ENCODE assay signal across 22 cellular contexts in genomic region chr1:1621682-1622577, GRCh38. TPM values are rescaled to one million over a fixed set of nuclear protein-coding genes. Genes with fewer than 3 reads are reported as not detected.
DNase-seq lines count a peak whose midpoint lies in the region; ATAC-seq and TF ChIP-seq lines count a peak whose summit lies in the region.
"Had no signal": no experiment of that assay in that cellular context is flagged by ENCODE, and none has a peak within 500 bp of the region (broad histone marks: within the 10 kb centered on the region; RNA-seq: fewer than 3 reads in every experiment).

No MANE protein-coding gene starts in this region.

- peak; percentile 73 for ATAC-seq in gastrocnemius medialis
- ATAC-seq in GM23338 = no peak
- no peak for ATAC-seq in HG03520 (IDR thresholded peaks at IDR 0.05; ENCODE audit: unreplicated experiment)
- ATAC-seq: CD8-positive, alpha-beta T cell; Right ventricle myocardium inferior; upper lobe of right lung had no signal

- no peaks in the 10 kb centered on the region for H3K4me1 ChIP-seq in HEK293 (ENCODE audit: control insufficient read depth, insufficient read depth, low read length)
- peaks cover 50 to 56% of the 10 kb centered on the region in 2 donors for H3K4me1 ChIP-seq in gastrocnemius medialis
- no peaks in the 10 kb centered on the region; the same call in 1 of the 2 replicates for H3K4me1 ChIP-seq in GM23338 (ENCODE audit: insufficient read depth)
- H3K4me1 ChIP-seq: parathyroid adenoma had no signal

- 0 out of 2 replicates have a peak overlapping the region, but pooled peaks have one; percentile 16 for H3K27ac ChIP-seq in HEK293 (ENCODE audit: extremely low read depth, low read depth, low read length)
- H3K27ac ChIP-seq in RWPE1 = peak overlapping the region; percentile 42
- peak overlapping the region; percentile 88 to 99 (median 91) for H3K27ac ChIP-seq in gastrocnemius medialis
- no peak overlapping the region for H3K27ac ChIP-seq in GM23338 (ENCODE audit: low read depth)
- H3K27ac ChIP-seq: cardiac muscle cell, parathyroid adenoma, skin epidermis, upper lobe of right lung had no signal

- peak in 1 of 2 donors; percentile 18 for TF ChIP-seq POLR2A in gastrocnemius medialis (IDR thresholded peaks at IDR 0.05)

- no peak overlapping the region for H3K4me3 Mint-ChIP-seq in GM23338
- H3K4me3 Mint-ChIP-seq: CD8-positive, alpha-beta T cell; dendritic cell treated with granulocyte-macrophage colony-stimulating factor and Interleukin-4, amounts not matched to agents 40 ng/mL and 50 ng/mL, for 4 days had no signal

- H3K9me3 ChIP-seq in HEK293 (ENCODE audit: control insufficient read depth, insufficient read depth, low read depth, low read length) (no peaks in the 10 kb centered on the region), gastrocnemius medialis (no peaks in the 10 kb centered on the region)
- H3K9me3 ChIP-seq: upper lobe of right lung had no signal

- H3K4me1 Mint-ChIP-seq in GM23338 = no peaks in the 10 kb centered on the region; the same call in 2 of the 3 replicates

- in situ Hi-C loops in gastrocnemius medialis (cut with MboI; ENCODE audit: low sequenced_read_pairs in 4 of 4) = no loop called here

- H3K27me3 ChIP-seq in gastrocnemius medialis = no peaks in the 10 kb centered on the region
- H3K27me3 ChIP-seq in GM23338 (ENCODE audit: insufficient read depth) = no peaks in the 10 kb centered on the region
- H3K27me3 ChIP-seq: cardiac muscle cell, upper lobe of right lung had no signal

- peaks cover 14% of the 10 kb centered on the region for H3K27me3 Mint-ChIP-seq in GM23338 (ENCODE audit: insufficient read depth, low read depth, poor library complexity)
- H3K27me3 Mint-ChIP-seq: dendritic cell treated with granulocyte-macrophage colony-stimulating factor and Interleukin-4, amounts not matched to agents 40 ng/mL and 50 ng/mL, for 4 days; naive B cell had no signal

- H3K9me2 ChIP-seq in GM23338 (ENCODE audit: insufficient read depth) = no peaks in the 10 kb centered on the region

- H3K27ac Mint-ChIP-seq in GM23338 = no peak overlapping the region
- H3K27ac Mint-ChIP-seq: CD8-positive, alpha-beta T cell; dendritic cell treated with granulocyte-macrophage colony-stimulating factor and Interleukin-4, amounts not matched to agents 40 ng/mL and 50 ng/mL, for 4 days had no signal

- H3K4me2 ChIP-seq in GM23338 = no peak overlapping the region

- no peaks in the 10 kb centered on the region; the same call in 1 of the 2 replicates for H3K79me2 ChIP-seq in GM23338 (replicated peaks; ENCODE audit: insufficient read depth)
- H3K79me2 ChIP-seq: parathyroid adenoma had no signal

- intact Hi-C loops in gastrocnemius medialis (cut with DNase I; ENCODE audit: low total_unique reads) = no loop called here

- peaks cover 1% of the 10 kb centered on the region; the same call in 1 of the 2 replicates for H3F3A ChIP-seq in GM23338 (replicated peaks; ENCODE audit: low read depth)

- no peaks in the 10 kb centered on the region; the same call in 2 of the 3 replicates for H3K9me3 Mint-ChIP-seq in GM23338
- H3K9me3 Mint-ChIP-seq: CD8-positive, alpha-beta T cell; dendritic cell treated with granulocyte-macrophage colony-stimulating factor and Interleukin-4, amounts not matched to agents 40 ng/mL and 50 ng/mL, for 4 days; naive B cell had no signal

- H4K20me1 ChIP-seq in GM23338 (replicated peaks; ENCODE audit: insufficient read depth) = peaks cover 5% of the 10 kb centered on the region

- no peaks in the 10 kb centered on the region; the same call in 2 of the 3 replicates for H3K36me3 Mint-ChIP-seq in GM23338 (ENCODE audit: low read depth)
- H3K36me3 Mint-ChIP-seq: CD8-positive, alpha-beta T cell; naive B cell had no signal

- CTCF ChIA-PET in HEK293 (lab: Yijun Ruan, JAX) = no interaction called here
- CTCF ChIA-PET in RWPE1 (lab: Yijun Ruan, JAX) = no interaction called here

- POLR2A ChIA-PET in HEK293 (lab: Yijun Ruan, JAX) (interaction anchor here (0.6 kb wide), 1 partner anchor 9 kb away, joined by 4 read pairs; no protein-coding TSS in a partner anchor), RWPE1 (lab: Yijun Ruan, JAX; ENCODE audit: low non-redundant PET) (no interaction called here)

- TF ChIP-seq CTCF in HEK293 (tag by site-specific recombination; IDR thresholded peaks at IDR 0.05) (no peak), RWPE1 (conservative IDR thresholded peaks at IDR 0.05; ENCODE audit: low read depth) (no peak), fibroblast of villous mesenchyme (IDR thresholded peaks at IDR 0.05; ENCODE audit: insufficient read depth, low read depth, low read length) (no peak), gastrocnemius medialis (IDR thresholded peaks at IDR 0.05 in 4 of 5, conservative IDR thresholded peaks at IDR 0.05 in 1 of 5) (no peak), GM23338 (conservative IDR thresholded peaks at IDR 0.05; ENCODE audit: low read depth in 2 of 2) (no peak)

- no peak for DNase-seq in RWPE1 (ENCODE audit: low spot score)
- peak; percentile 77 for DNase-seq in fibroblast of villous mesenchyme (ENCODE audit: low read depth)
- peak; percentile 77 to 90 for DNase-seq in gastrocnemius medialis
- DNase-seq in GM23338 (ENCODE audit: low spot score) = no peak
- DNase-seq in SKM-1 treated with dmso at 0.1 percent for 144 hours (lab: John Stamatoyannopoulos, UW; ENCODE audit: unreplicated experiment) = no peak
- DNase-seq: activated CD4-positive, alpha-beta T cell treated with anti-CD3 and anti-CD28 coated beads for 48 hours; DMS153; GDM1; naive B cell; NCI-H1417 treated with DMSO at 0.1 percent for 48 hours; NCI-H526; stimulated activated CD4-positive, alpha-beta T cell treated with anti-CD3 and anti-CD28 coated beads, Interleukin-2, amount 100 ng/mL, for 48 hours; upper lobe of right lung had no signal

- H3K36me3 ChIP-seq in HEK293 (ENCODE audit: control insufficient read depth in 2 of 2, insufficient read depth in 1 of 2, low read length in 2 of 2) = peaks cover 0 to 45% of the 10 kb centered on the region in 2 experiments; a peak in 1 of 3 replicates
- H3K36me3 ChIP-seq in gastrocnemius medialis = peaks cover 0 to 6% of the 10 kb centered on the region in 2 donors
- H3K36me3 ChIP-seq in GM23338 (ENCODE audit: insufficient read depth) = no peaks in the 10 kb centered on the region

- H2AFZ ChIP-seq in GM23338 = no peak overlapping the region
- H2AFZ ChIP-seq: parathyroid adenoma had no signal

- H3K4me3 ChIP-seq in HEK293 (ENCODE audit: low read depth, low read length) (no peak overlapping the region), fibroblast of villous mesenchyme (ENCODE audit: low read depth, low read length) (no peak overlapping the region), gastrocnemius medialis (no peak overlapping the region), GM23338 (no peak overlapping the region)
- H3K4me3 ChIP-seq: cardiac muscle cell, skin epidermis, upper lobe of right lung had no signal

TF ChIP-seq in HEK293, 187 proteins besides CTCF, POLR2A, EP300 and RAD21 (continues in another document):
- no peak for TF ChIP-seq ZNF501 (tag by site-specific recombination; IDR thresholded peaks at IDR 0.05)
- TF ChIP-seq ZNF610 (tag by site-specific recombination; IDR thresholded peaks at IDR 0.05; ENCODE audit: borderline replicate concordance) = no peak
- no peak for TF ChIP-seq ZNF843 (tag by site-specific recombination; IDR thresholded peaks at IDR 0.05)
- TF ChIP-seq, protein P1, sequence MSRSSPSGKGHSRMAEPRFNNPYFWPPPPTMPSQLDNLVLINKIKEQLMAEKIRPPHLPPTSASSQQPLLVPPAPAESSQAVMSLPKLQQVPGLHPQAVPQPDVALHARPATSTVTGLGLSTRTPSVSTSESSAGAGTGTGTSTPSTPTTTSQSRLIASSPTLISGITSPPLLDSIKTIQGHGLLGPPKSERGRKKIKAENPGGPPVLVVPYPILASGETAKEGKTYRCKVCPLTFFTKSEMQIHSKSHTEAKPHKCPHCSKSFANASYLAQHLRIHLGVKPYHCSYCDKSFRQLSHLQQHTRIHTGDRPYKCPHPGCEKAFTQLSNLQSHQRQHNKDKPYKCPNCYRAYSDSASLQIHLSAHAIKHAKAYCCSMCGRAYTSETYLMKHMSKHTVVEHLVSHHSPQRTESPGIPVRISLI (tag by site-specific recombination; IDR thresholded peaks at IDR 0.05) = no peak

TF ChIP-seq in GM23338, 12 proteins besides CTCF, POLR2A, EP300 and RAD21:
- TF ChIP-seq EZH2phosphoT487 (IDR thresholded peaks at IDR 0.05; ENCODE audit: unreplicated experiment) = no peak
TF ChIP-seq in GM23338: peak in this region for 0.

RNA-seq across cellular contexts. Expression of gene MIB2, which starts 6.6 kb away (rescaled TPM):
- 58.7 and 62.8 TPM in 2 replicates for total RNA-seq in fibroblast of villous mesenchyme
- total RNA-seq in gastrocnemius medialis = 100 to 1,000 TPM in 2 of 4 donors, 10 to 100 TPM in 2; 66.4 to 154 (median 117) TPM
- 57.3 and 82.6 TPM in 2 replicates for total RNA-seq in GM23338 (2014; rRNA removed; shearing (Covaris generic))
- polyA plus RNA-seq in GM23338 (2016; fragmentation: Nextera tagmentation; extraction: Ambion mirVana) = 104 and 120 TPM in 2 replicates

RNA-seq across cellular contexts. Expression of gene MMP23B, which starts 10.0 kb away (rescaled TPM):
- 6.5 and 11.0 TPM in 2 replicates for total RNA-seq in fibroblast of villous mesenchyme
- total RNA-seq in gastrocnemius medialis = under 1 TPM in 1 of 4 donors, not detected in 3; 0.62 TPM
- total RNA-seq in GM23338 (2014; rRNA removed; shearing (Covaris generic)) = 12.5 and 15.8 TPM in 2 replicates
- polyA plus RNA-seq in GM23338 (2016; fragmentation: Nextera tagmentation; extraction: Ambion mirVana) = 15.0 and 16.2 TPM in 2 replicates
- total RNA-seq: H4 had no signal

RNA-seq across cellular contexts. Expression of gene FNDC10, which starts 22.0 kb away (rescaled TPM):
- total RNA-seq in fibroblast of villous mesenchyme = 0.43 and 2.6 TPM in 2 replicates
- 1 to 10 TPM in 1 of 4 donors, under 1 TPM in 2, not detected in 1; 0.20 to 1.3 (median 0.94) TPM for total RNA-seq in gastrocnemius medialis
- total RNA-seq in GM23338 (2014; rRNA removed; shearing (Covaris generic)) = 11.1 and 15.1 TPM in 2 replicates
- polyA plus RNA-seq in GM23338 (2016; fragmentation: Nextera tagmentation; extraction: Ambion mirVana) = 7.7 and 8.6 TPM in 2 replicates

RNA-seq across cellular contexts. Expression of gene CDK11B, which starts 36.9 kb away (rescaled TPM):
- total RNA-seq in fibroblast of villous mesenchyme = 5.2 and 6.0 TPM in 2 replicates
- 10 to 100 TPM; 19.5 to 49.0 (median 42.2) TPM for total RNA-seq in gastrocnemius medialis
- 19.8 and 22.4 TPM in 2 replicates for total RNA-seq in GM23338 (2014; rRNA removed; shearing (Covaris generic))
- polyA plus RNA-seq in GM23338 (2016; fragmentation: Nextera tagmentation; extraction: Ambion mirVana) = 76.7 and 82.1 TPM in 2 replicates

RNA-seq across cellular contexts. Expression of gene SSU72, which starts 47.3 kb away (rescaled TPM):
- total RNA-seq in fibroblast of villous mesenchyme (58.7 and 68.6 TPM in 2 replicates), gastrocnemius medialis (100 to 1,000 TPM; 141 to 235 (median 208) TPM)
- total RNA-seq in GM23338 (2014; rRNA removed; shearing (Covaris generic)) = 148 and 163 TPM in 2 replicates
- polyA plus RNA-seq in GM23338 (2016; fragmentation: Nextera tagmentation; extraction: Ambion mirVana) = 244 and 248 TPM in 2 replicates

Comparison
In these comparisons a context has a peak if more than half of its experiments do, and no peak if none do; other contexts are left out.
1. DNase-seq: peak in fibroblast of villous mesenchyme (single experiment) and gastrocnemius medialis (2 of 2); none in RWPE1 (single experiment), GM23338 (single experiment) and SKM-1 treated with dmso at 0.1 percent for 144 hours (single experiment).
2. ATAC-seq: peak in gastrocnemius medialis (2 of 2); none in GM23338 (single experiment) and HG03520 (single experiment).